9 cellular contexts compared by ENCODE assay signal in the genomic region with DNA sequence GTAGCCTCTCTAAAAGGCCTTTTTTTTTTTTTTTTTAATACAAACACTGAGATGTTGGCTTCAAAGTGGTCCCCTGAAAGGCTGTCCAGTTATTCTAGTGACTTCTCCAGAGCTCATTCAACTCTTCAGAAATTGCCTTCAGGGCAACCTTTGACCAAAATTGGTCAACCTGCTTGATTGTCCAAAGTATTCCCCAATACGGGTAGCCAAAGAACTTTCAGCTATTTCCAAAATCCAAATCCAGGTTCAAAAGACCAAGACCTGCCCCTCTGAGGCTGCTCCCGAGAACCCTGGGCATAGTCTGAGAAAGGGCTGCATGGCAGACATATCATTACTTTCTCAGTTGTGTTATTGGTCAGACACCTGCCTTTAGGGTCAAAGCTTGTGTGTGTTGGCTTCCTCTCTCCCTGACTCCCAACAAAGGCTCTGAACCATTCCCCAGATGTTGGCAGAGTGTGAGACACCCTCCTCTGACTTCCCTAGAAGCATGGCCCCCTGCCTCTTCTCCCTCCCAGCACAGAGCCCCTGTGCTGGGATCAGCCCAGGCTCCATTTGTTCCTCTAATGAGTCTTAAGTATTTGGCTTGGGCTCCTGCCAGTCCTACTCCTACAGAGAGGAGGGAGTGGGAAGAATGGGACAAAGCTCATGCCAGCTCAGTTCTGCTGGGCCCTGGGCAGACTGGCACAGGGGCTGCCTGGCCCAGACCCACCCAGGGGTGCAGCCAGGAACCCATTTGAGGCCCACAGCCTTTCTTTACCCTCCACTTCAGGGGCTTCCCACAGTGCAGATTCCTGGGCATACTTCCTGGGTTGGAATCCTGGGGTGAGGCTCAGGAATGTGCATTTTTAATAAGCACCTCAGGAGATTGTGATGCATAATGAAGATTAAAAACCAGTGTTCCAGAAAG. TPM values are rescaled to one million over a fixed set of nuclear protein-coding genes. Genes with fewer than 3 reads are reported as not detected.
DNase-seq lines count a peak whose midpoint lies in the region; ATAC-seq, FAIRE-seq and TF ChIP-seq lines count a peak whose summit lies in the region.
"Had no signal": no experiment of that assay in that cellular context is flagged by ENCODE, and none has a peak within 500 bp of the region (broad histone marks: within the 10 kb centered on the region; RNA-seq: fewer than 3 reads in every experiment).

No MANE protein-coding gene starts in this region.

- BruUV-seq in IMR-90 (replicated peaks; lab: Mats Ljungman, UMichigan): no TSS peak
- no TSS peak for BruUV-seq in mammary epithelial cell (replicated peaks; lab: Mats Ljungman, UMichigan)

- H3K4me1 Mint-ChIP-seq in stimulated activated naive B cell treated with anti-CD40 and anti-IgM and Interleukin-4, amounts not matched to agents 10 μg/mL and 1 μg/mL and 100 μg/mL, for 72 hours: no peaks in the 10 kb centered on the region
- H3K4me1 Mint-ChIP-seq in activated naive CD4-positive, alpha-beta T cell treated with anti-CD3 and anti-CD28 coated beads for 36 hours (ENCODE audit: low read depth): no peaks in the 10 kb centered on the region

- H3K18ac ChIP-seq in IMR-90 (ENCODE audit: low read depth, low read length) (no peak overlapping the region), mesenchymal stem cell (ENCODE audit: low read depth in 1 of 2, low read length in 2 of 2) (no peak overlapping the region)

- H3K9me1 ChIP-seq in IMR-90 (ENCODE audit: insufficient read depth, low read length): peaks cover 14% of the 10 kb centered on the region

- ATAC-seq in A549 (peak; percentile 5 to 40; a peak in 4 of 6 replicates), IMR-90 (ENCODE audit: low read depth) (peak; percentile 42)
- ATAC-seq in stimulated activated naive B cell treated with anti-CD40 and anti-IgM and Interleukin-4, amounts not matched to agents 10 μg/mL and 1 μg/mL and 100 μg/mL, for 72 hours (replicated peaks): no peak

- H3K4me1 ChIP-seq in A549 (no peaks in the 10 kb centered on the region), IMR-90 (ENCODE audit: control insufficient read depth, insufficient read depth, low read length) (peaks cover 18% of the 10 kb centered on the region), mammary epithelial cell (ENCODE audit: insufficient read depth, low read length) (peaks cover 52% of the 10 kb centered on the region), mesenchymal stem cell (ENCODE audit: control insufficient read depth, insufficient read depth, low read depth, low read length) (peaks cover 7% of the 10 kb centered on the region)

- H3K27me3 ChIP-seq in IMR-90 (ENCODE audit: control insufficient read depth, insufficient read depth, low read length): no peaks in the 10 kb centered on the region
- H3K27me3 ChIP-seq in mammary epithelial cell (ENCODE audit: insufficient read depth, low read length): no peaks in the 10 kb centered on the region
- H3K27me3 ChIP-seq in mesenchymal stem cell (ENCODE audit: control insufficient read depth in 1 of 2, insufficient read depth in 1 of 2, low read length in 2 of 2): no peaks in the 10 kb centered on the region

- H2BK15ac ChIP-seq in IMR-90 (ENCODE audit: low read depth, low read length) (no peak overlapping the region), mesenchymal stem cell (ENCODE audit: low read depth, poor library complexity, severe bottlenecking) (no peak overlapping the region)

- 93% methylated on average over 2 of the region's 2 CpGs for WGBS in A549 (ENCODE audit: missing lambda C conversion rate)
- WGBS in IMR-90 (ENCODE audit: extremely low coverage in 2 of 2, insufficient read length in 1 of 2), 2 experiments: no CpG with 5 or more reads among the region's 2 CpGs
- 18% methylated on average over 2 of the region's 2 CpGs for WGBS in mammary epithelial cell (ENCODE audit: low coverage, missing lambda C conversion rate)
- 100% methylated on average over 1 of the region's 2 CpGs for WGBS in mesenchymal stem cell

- H3K27me3 Mint-ChIP-seq in stimulated activated naive B cell treated with anti-CD40 and anti-IgM and Interleukin-4, amounts not matched to agents 10 μg/mL and 1 μg/mL and 100 μg/mL, for 72 hours: peaks cover 7 to 14% of the 10 kb centered on the region in 2 donors
- no peaks in the 10 kb centered on the region for H3K27me3 Mint-ChIP-seq in activated naive CD4-positive, alpha-beta T cell treated with anti-CD3 and anti-CD28 coated beads for 36 hours (ENCODE audit: low read depth)

- peak overlapping the region; percentile 35 for H2AK9ac ChIP-seq in IMR-90 (replicated peaks; ENCODE audit: low read depth, low read length, poor library complexity)

- no peak overlapping the region for H3K27ac Mint-ChIP-seq in stimulated activated naive B cell treated with anti-CD40 and anti-IgM and Interleukin-4, amounts not matched to agents 10 μg/mL and 1 μg/mL and 100 μg/mL, for 72 hours
- H3K27ac Mint-ChIP-seq in activated naive CD4-positive, alpha-beta T cell treated with anti-CD3 and anti-CD28 coated beads for 36 hours: no peak overlapping the region

- H2BK5ac ChIP-seq in IMR-90 (ENCODE audit: low read depth, low read length, poor library complexity, severe bottlenecking) (no peak overlapping the region), mesenchymal stem cell (ENCODE audit: low read depth, low read length, poor library complexity, severe bottlenecking) (no peak overlapping the region)

- H4K91ac ChIP-seq in IMR-90 (ENCODE audit: insufficient read depth, low read depth, low read length) (no peak overlapping the region; the same call in 1 of the 2 replicates), mesenchymal stem cell (ENCODE audit: low read length) (no peak overlapping the region)

- no peak overlapping the region for H3K9ac ChIP-seq in IMR-90 (ENCODE audit: low read depth, low read length)
- no peak overlapping the region for H3K9ac ChIP-seq in mammary epithelial cell (ENCODE audit: insufficient read depth, low read length)
- H3K9ac ChIP-seq in mesenchymal stem cell (ENCODE audit: low read length): no peak overlapping the region

- H3K4me3 ChIP-seq in A549: no peak overlapping the region
- no peak overlapping the region for H3K4me3 ChIP-seq in IMR-90 (ENCODE audit: insufficient read depth, low read depth, low read length)
- H3K4me3 ChIP-seq in mammary epithelial cell (replicated peaks in 1 of 3; ENCODE audit: insufficient read depth in 1 of 3, low read depth in 2 of 3, low read length in 3 of 3): no peak overlapping the region
- no peak overlapping the region for H3K4me3 ChIP-seq in mesenchymal stem cell (ENCODE audit: insufficient read depth in 1 of 2, low read depth in 1 of 2, low read length in 2 of 2)

- H3K36me3 ChIP-seq in IMR-90 (ENCODE audit: control insufficient read depth, insufficient read depth, low read length) (peaks cover 22% of the 10 kb centered on the region), mammary epithelial cell (ENCODE audit: insufficient read depth, low read length) (peaks cover 10% of the 10 kb centered on the region), mesenchymal stem cell (ENCODE audit: control insufficient read depth in 1 of 2, insufficient read depth in 2 of 2, low read depth in 1 of 2, low read length in 2 of 2) (peaks cover 25 to 39% of the 10 kb centered on the region in 2 experiments)

- no peak for TF ChIP-seq RAD21 in A549 (conservative IDR thresholded peaks at IDR 0.05 in 1 of 2, IDR thresholded peaks at IDR 0.05 in 1 of 2)
- TF ChIP-seq RAD21 in IMR-90 (IDR thresholded peaks at IDR 0.05; ENCODE audit: low read length): no peak

- H3K9me3 Mint-ChIP-seq in stimulated activated naive B cell treated with anti-CD40 and anti-IgM and Interleukin-4, amounts not matched to agents 10 μg/mL and 1 μg/mL and 100 μg/mL, for 72 hours: peaks cover 6 to 13% of the 10 kb centered on the region in 2 donors
- peaks cover 6% of the 10 kb centered on the region for H3K9me3 Mint-ChIP-seq in activated naive CD4-positive, alpha-beta T cell treated with anti-CD3 and anti-CD28 coated beads for 36 hours

- H3K79me2 ChIP-seq in mammary epithelial cell (ENCODE audit: insufficient read depth, low read length): no peaks in the 10 kb centered on the region

- no peak overlapping the region for H4K5ac ChIP-seq in IMR-90 (ENCODE audit: low read depth, low read length)

- H3K36me3 Mint-ChIP-seq in stimulated activated naive B cell treated with anti-CD40 and anti-IgM and Interleukin-4, amounts not matched to agents 10 μg/mL and 1 μg/mL and 100 μg/mL, for 72 hours: peaks cover 21 to 25% of the 10 kb centered on the region in 2 donors
- H3K36me3 Mint-ChIP-seq in activated naive CD4-positive, alpha-beta T cell treated with anti-CD3 and anti-CD28 coated beads for 36 hours (ENCODE audit: low read depth): peaks cover 10% of the 10 kb centered on the region

- H2BK12ac ChIP-seq in mesenchymal stem cell (ENCODE audit: low read length in 2 of 2): no peak overlapping the region

- no peak overlapping the region for H3K56ac ChIP-seq in IMR-90 (ENCODE audit: extremely low read depth, insufficient read depth, low read length)

- dilution Hi-C loops in IMR-90 (cut with HindIII; ENCODE audit: low sequenced_read_pairs, unreplicated experiment): no loop called here
- dilution Hi-C loops in mammary epithelial cell (cut with HindIII; ENCODE audit: low sequenced_read_pairs): no loop called here

- in situ Hi-C loops in IMR-90 (cut with MboI; ENCODE audit: low sequenced_read_pairs) (no loop called here), mammary epithelial cell (cut with MboI; ENCODE audit: low sequenced_read_pairs in 2 of 2) (no loop called here)

- H2BK120ac ChIP-seq in IMR-90 (ENCODE audit: low read depth, low read length): no peak overlapping the region
- H2BK120ac ChIP-seq in mesenchymal stem cell (ENCODE audit: low read depth, low read length): no peak overlapping the region

- no peak overlapping the region; the same call in 1 of the 2 replicates for H3K14ac ChIP-seq in IMR-90 (replicated peaks; ENCODE audit: low read depth, low read length)
- H3K14ac ChIP-seq in mesenchymal stem cell (ENCODE audit: low read length in 2 of 2): no peak overlapping the region

- intact Hi-C loops in IMR-90 (cut with micrococcal nuclease) (no loop called here), mammary epithelial cell (cut with micrococcal nuclease) (no loop called here)
- intact Hi-C loops in activated naive CD4-positive, alpha-beta T cell treated with anti-CD3 and anti-CD28 coated beads for 36 hours (cut with micrococcal nuclease): no loop called here

- POLR2A ChIA-PET in A549 (lab: Yijun Ruan, JAX) (interaction anchor here (1.5 kb wide), 1 partner anchor 17 kb away, joined by 3 read pairs; no protein-coding TSS in a partner anchor), IMR-90 (lab: Charles Lee; ENCODE audit: unreplicated experiment) (no interaction called here)

- DNase-seq in A549 (ENCODE audit: low read depth in 1 of 2, low spot score in 1 of 2): no peak
- DNase-seq in IMR-90: peak; percentile 52
- peak; percentile 53 for DNase-seq in mammary epithelial cell
- DNase-seq in mesenchymal stem cell: no peak
- no peak for DNase-seq in activated effector memory CD4-positive, alpha-beta T cell treated with Interleukin-2 at 50 U/mL for 16 hours
- no peak for DNase-seq in stimulated activated naive B cell treated with anti-CD40 and anti-IgM and Interleukin-4, amounts not matched to agents 10 μg/mL and 1 μg/mL and 100 μg/mL, for 72 hours
- DNase-seq in activated naive CD4-positive, alpha-beta T cell treated with anti-CD3 and anti-CD28 coated beads for 36 hours: no peak
- no peak for DNase-seq in H4 (ENCODE audit: low spot score)
- DNase-seq: activated naive CD4-positive, alpha-beta T cell treated with Interleukin-2 at 50 U/mL for 16 hours had no signal

- H4K8ac ChIP-seq in IMR-90 (ENCODE audit: low read depth in 2 of 2, low read length in 2 of 2) (no peak overlapping the region), mesenchymal stem cell (ENCODE audit: low read length) (no peak overlapping the region)

- CTCF ChIA-PET in A549 (lab: Yijun Ruan, JAX) (interaction anchor here (1.1 to 2.3 kb wide), 6 partner anchors 8 to 45 kb away, joined by 3 to 7 read pairs (median 6); no protein-coding TSS in a partner anchor), IMR-90 (lab: Yijun Ruan, JAX) (interaction anchor here (1.3 kb wide), 1 partner anchor 16 kb away, joined by 5 read pairs; no protein-coding TSS in a partner anchor), mammary epithelial cell (lab: Charles Lee; ENCODE audit: low non-redundant PET) (interaction anchor here (0.6 to 0.7 kb wide), 2 partner anchors 51 to 1764 kb away, joined by 3 to 6 read pairs; no protein-coding TSS in a partner anchor)
- CTCF ChIA-PET in activated naive CD4-positive, alpha-beta T cell treated with anti-CD3 and anti-CD28 coated beads for 36 hours (lab: Charles Lee): no interaction called here

- H3K27ac ChIP-seq in A549: no peak overlapping the region
- no peak overlapping the region for H3K27ac ChIP-seq in IMR-90 (ENCODE audit: insufficient read depth, low read length)
- H3K27ac ChIP-seq in mammary epithelial cell (ENCODE audit: insufficient read depth, low read depth, low read length): peak overlapping the region; percentile 47
- H3K27ac ChIP-seq in mesenchymal stem cell (ENCODE audit: low read length, poor library complexity, severe bottlenecking): peak overlapping the region; percentile 50

- peaks cover 7% of the 10 kb centered on the region for H3K9me3 ChIP-seq in A549
- H3K9me3 ChIP-seq in IMR-90 (ENCODE audit: control insufficient read depth, insufficient read depth, low read length): peaks cover 6% of the 10 kb centered on the region
- no peaks in the 10 kb centered on the region for H3K9me3 ChIP-seq in mammary epithelial cell (replicated peaks; ENCODE audit: insufficient read depth, low read length)
- H3K9me3 ChIP-seq in mesenchymal stem cell (ENCODE audit: control insufficient read depth, low read length): peaks cover 6% of the 10 kb centered on the region

- no peak for TF ChIP-seq CTCF in A549 (IDR thresholded peaks at IDR 0.05)
- TF ChIP-seq CTCF in IMR-90 (conservative IDR thresholded peaks at IDR 0.05; ENCODE audit: low read depth, low read length): no peak
- no peak for TF ChIP-seq CTCF in mammary epithelial cell (conservative IDR thresholded peaks at IDR 0.05 in 1 of 2, IDR thresholded peaks at IDR 0.05 in 1 of 2; ENCODE audit: extremely low read depth in 1 of 2, insufficient read depth in 1 of 2, low read depth in 1 of 2, low read length in 2 of 2)

- peak overlapping the region; percentile 45; the same call in 1 of the 2 replicates for H2AK5ac ChIP-seq in IMR-90 (ENCODE audit: low read depth, low read length)
- H2AK5ac ChIP-seq in mesenchymal stem cell (ENCODE audit: low read length, severe bottlenecking): no peak overlapping the region

- H3K79me1 ChIP-seq in IMR-90 (ENCODE audit: low read depth in 1 of 2, low read length in 2 of 2): no peaks in the 10 kb centered on the region
- H3K79me1 ChIP-seq in mesenchymal stem cell (replicated peaks; ENCODE audit: low read length, poor library complexity, severe bottlenecking): no peaks in the 10 kb centered on the region

- H2AFZ ChIP-seq in IMR-90 (replicated peaks; ENCODE audit: low read length, poor library complexity): no peak overlapping the region
- H2AFZ ChIP-seq in mammary epithelial cell (ENCODE audit: low read depth, low read length): no peak overlapping the region
- H2AFZ ChIP-seq in mesenchymal stem cell (ENCODE audit: low read depth, low read length): no peak overlapping the region

- H3K23ac ChIP-seq in IMR-90 (ENCODE audit: low read depth, low read length) (no peak overlapping the region), mesenchymal stem cell (ENCODE audit: low read length in 2 of 2) (no peak overlapping the region)

- no peak for TF ChIP-seq EP300 in A549 (IDR thresholded peaks at IDR 0.05)

- H4K20me1 ChIP-seq in IMR-90 (ENCODE audit: insufficient read depth, low read length): no peaks in the 10 kb centered on the region
- no peaks in the 10 kb centered on the region for H4K20me1 ChIP-seq in mammary epithelial cell (ENCODE audit: insufficient read depth, low read length)

- H3K4me3 Mint-ChIP-seq in stimulated activated naive B cell treated with anti-CD40 and anti-IgM and Interleukin-4, amounts not matched to agents 10 μg/mL and 1 μg/mL and 100 μg/mL, for 72 hours: no peak overlapping the region
- H3K4me3 Mint-ChIP-seq in activated naive CD4-positive, alpha-beta T cell treated with anti-CD3 and anti-CD28 coated beads for 36 hours: no peak overlapping the region

- peak overlapping the region; percentile 38; the same call in 1 of the 2 replicates for H3K4ac ChIP-seq in IMR-90 (ENCODE audit: low read depth, low read length)
- H3K4ac ChIP-seq in mesenchymal stem cell (ENCODE audit: low read depth in 1 of 2, low read length in 2 of 2): no peak overlapping the region

- TF ChIP-seq POLR2A in A549 (IDR thresholded peaks at IDR 0.05; ENCODE audit: low read length) (no peak), IMR-90 (IDR thresholded peaks at IDR 0.05; ENCODE audit: low read depth, low read length) (no peak)

- no peak for FAIRE-seq in A549 (lab: Jason Lieb, UNC)

- H3K4me2 ChIP-seq in A549 (no peak overlapping the region), IMR-90 (ENCODE audit: low read depth, low read length) (no peak overlapping the region), mammary epithelial cell (ENCODE audit: insufficient read depth, low read depth, low read length) (peak overlapping the region; percentile 5), mesenchymal stem cell (ENCODE audit: low read length, poor library complexity, severe bottlenecking) (no peak overlapping the region)

- no peak overlapping the region for H2BK20ac ChIP-seq in IMR-90 (ENCODE audit: low read depth, low read length)

RNA-seq across cellular contexts. Expression of a gene that starts 30.3 kb away (rescaled TPM):
- 35.0 and 36.5 TPM in 2 replicates for polyA plus RNA-seq in A549 (2011; rRNA removed)
- 23.5 and 25.3 TPM in 2 replicates for polyA plus RNA-seq in A549 (2012; cell fraction: cytosol; rRNA removed)
- 124 and 154 TPM in 2 replicates for polyA plus RNA-seq in A549 (2012; cell fraction: nucleus; rRNA removed)
- polyA plus RNA-seq in A549 (2017; fragmentation: RNase III; extraction: RNeasy Plus Mini Kit Qiagen cat#74134 plus additional on column Dnase treatment): 46.2 to 54.5 TPM (median 53.1 TPM) in 3 replicates
- 44.9 and 52.6 TPM in 2 replicates for polyA minus RNA-seq in A549 (2011; rRNA and poly(A)+ RNA removed)
- 28.6 and 31.7 TPM in 2 replicates for total RNA-seq in IMR-90 (2012; rRNA removed)
- 68.0 and 71.4 TPM in 2 replicates for polyA plus RNA-seq in IMR-90 (2012; rRNA removed)
- polyA plus RNA-seq in IMR-90 (2012; cell fraction: cytosol; rRNA removed): 42.9 and 47.7 TPM in 2 replicates
- 157 and 165 TPM in 2 replicates for polyA plus RNA-seq in IMR-90 (2012; cell fraction: nucleus; rRNA removed; ENCODE audit: low replicate concordance)
- total RNA-seq in mammary epithelial cell: 100 to 1,000 TPM; 195 to 208 TPM
- 84.3 TPM for polyA plus RNA-seq in mammary epithelial cell
- polyA minus RNA-seq in mammary epithelial cell: 309 TPM
- polyA plus RNA-seq in mesenchymal stem cell (2013, experiment 1 of 2): 141 TPM
- polyA plus RNA-seq in mesenchymal stem cell (2013, experiment 2 of 2): 142 TPM
- total RNA-seq in activated naive CD4-positive, alpha-beta T cell treated with anti-CD3 and anti-CD28 coated beads for 36 hours: 10 to 100 TPM; 14.1 to 14.7 TPM
- total RNA-seq in H4 (2014; rRNA removed; shearing (Covaris generic)): 12.6 and 18.2 TPM in 2 replicates

RNA-seq across cellular contexts. Expression of a gene that starts 41.2 kb away (rescaled TPM):
- polyA plus RNA-seq in A549 (2011; rRNA removed) (282 and 288 TPM in 2 replicates), A549 (2017; fragmentation: RNase III; extraction: RNeasy Plus Mini Kit Qiagen cat#74134 plus additional on column Dnase treatment) (323 to 357 TPM (median 335 TPM) in 3 replicates), IMR-90 (2012; rRNA removed) (101 and 106 TPM in 2 replicates), mammary epithelial cell (160 TPM)
- 209 and 269 TPM in 2 replicates for polyA plus RNA-seq in A549 (2012; cell fraction: cytosol; rRNA removed)
- polyA plus RNA-seq in A549 (2012; cell fraction: nucleus; rRNA removed): 245 and 266 TPM in 2 replicates
- polyA minus RNA-seq in A549 (2011; rRNA and poly(A)+ RNA removed): 314 and 342 TPM in 2 replicates
- total RNA-seq in IMR-90 (2012; rRNA removed) (144 and 146 TPM in 2 replicates), mammary epithelial cell (100 to 1,000 TPM in 1 of 2 donors, 10 to 100 TPM in 1; 53.0 to 127 TPM)
- 58.6 and 84.5 TPM in 2 replicates for polyA plus RNA-seq in IMR-90 (2012; cell fraction: cytosol; rRNA removed)
- polyA plus RNA-seq in IMR-90 (2012; cell fraction: nucleus; rRNA removed; ENCODE audit: low replicate concordance): 41.6 and 70.5 TPM in 2 replicates
- polyA minus RNA-seq in mammary epithelial cell: 291 TPM
- polyA plus RNA-seq in mesenchymal stem cell (2013, experiment 1 of 2): 79.2 TPM
- 75.1 TPM for polyA plus RNA-seq in mesenchymal stem cell (2013, experiment 2 of 2)
- 100 to 1,000 TPM; 304 to 322 TPM for total RNA-seq in activated naive CD4-positive, alpha-beta T cell treated with anti-CD3 and anti-CD28 coated beads for 36 hours
- total RNA-seq in H4 (2014; rRNA removed; shearing (Covaris generic)): 123 and 145 TPM in 2 replicates

RNA-seq across cellular contexts. Expression of a gene that starts 43.7 kb away (rescaled TPM):
- polyA plus RNA-seq in A549 (2011; rRNA removed) (0.36 and 0.37 TPM in 2 replicates), A549 (2017; fragmentation: RNase III; extraction: RNeasy Plus Mini Kit Qiagen cat#74134 plus additional on column Dnase treatment) (0.05 to 0.17 TPM in 2 of 3 replicates, not detected in the other), IMR-90 (2012; rRNA removed) (not detected in 2 replicates), mammary epithelial cell (not detected)
- 0.21 and 0.34 TPM in 2 replicates for polyA plus RNA-seq in A549 (2012; cell fraction: cytosol; rRNA removed)
- polyA plus RNA-seq in A549 (2012; cell fraction: nucleus; rRNA removed): 0.17 and 0.23 TPM in 2 replicates
- polyA minus RNA-seq in A549 (2011; rRNA and poly(A)+ RNA removed): 0.15 and 0.17 TPM in 2 replicates
- total RNA-seq in IMR-90 (2012; rRNA removed) (not detected in 2 replicates), mammary epithelial cell (not detected)
- not detected in 2 replicates for polyA plus RNA-seq in IMR-90 (2012; cell fraction: cytosol; rRNA removed)
- polyA plus RNA-seq in IMR-90 (2012; cell fraction: nucleus; rRNA removed; ENCODE audit: low replicate concordance): not detected in 2 replicates
- not detected for polyA minus RNA-seq in mammary epithelial cell
- not detected for polyA plus RNA-seq in mesenchymal stem cell (2013, experiment 1 of 2)
- not detected for polyA plus RNA-seq in mesenchymal stem cell (2013, experiment 2 of 2)
- total RNA-seq in activated naive CD4-positive, alpha-beta T cell treated with anti-CD3 and anti-CD28 coated beads for 36 hours: not detected
- total RNA-seq in H4 (2014; rRNA removed; shearing (Covaris generic)): not detected in 2 replicates

RNA-seq across cellular contexts. Expression of a gene that starts 57.4 kb away (rescaled TPM):
- polyA plus RNA-seq in A549 (2011; rRNA removed) (0.08 and 0.14 TPM in 2 replicates), A549 (2017; fragmentation: RNase III; extraction: RNeasy Plus Mini Kit Qiagen cat#74134 plus additional on column Dnase treatment) (0.08 to 0.09 TPM (median 0.08 TPM) in 3 replicates), IMR-90 (2012; rRNA removed) (not detected in 2 replicates), mammary epithelial cell (not detected)
- 0.05 and 0.10 TPM in 2 replicates for polyA plus RNA-seq in A549 (2012; cell fraction: cytosol; rRNA removed)
- polyA plus RNA-seq in A549 (2012; cell fraction: nucleus; rRNA removed): 0.65 and 0.80 TPM in 2 replicates
- 0.12 and 0.24 TPM in 2 replicates for polyA minus RNA-seq in A549 (2011; rRNA and poly(A)+ RNA removed)
- total RNA-seq in IMR-90 (2012; rRNA removed) (not detected in 2 replicates), mammary epithelial cell (not detected)
- polyA plus RNA-seq in IMR-90 (2012; cell fraction: cytosol; rRNA removed): 0.02 TPM in 1 of 2 replicates, not detected in the other
- polyA plus RNA-seq in IMR-90 (2012; cell fraction: nucleus; rRNA removed; ENCODE audit: low replicate concordance): 0.04 TPM in 1 of 2 replicates, not detected in the other
- not detected for polyA minus RNA-seq in mammary epithelial cell
- polyA plus RNA-seq in mesenchymal stem cell (2013, experiment 1 of 2): not detected
- not detected for polyA plus RNA-seq in mesenchymal stem cell (2013, experiment 2 of 2)
- not detected for total RNA-seq in activated naive CD4-positive, alpha-beta T cell treated with anti-CD3 and anti-CD28 coated beads for 36 hours
- 0.10 TPM in 1 of 2 replicates, not detected in the other for total RNA-seq in H4 (2014; rRNA removed; shearing (Covaris generic))

Comparison
In these comparisons a context has a peak if more than half of its experiments do, and no peak if none do; other contexts are left out.
1. ATAC-seq: peak in A549 (2 of 2) and IMR-90 (single experiment); none in stimulated activated naive B cell treated with anti-CD40 and anti-IgM and Interleukin-4, amounts not matched to agents 10 μg/mL and 1 μg/mL and 100 μg/mL, for 72 hours (0 of 2).
2. DNase-seq: peak in IMR-90 (single experiment) and mammary epithelial cell (single experiment); none in A549 (0 of 2), mesenchymal stem cell (single experiment), activated effector memory CD4-positive, alpha-beta T cell treated with Interleukin-2 at 50 U/mL for 16 hours (single experiment), stimulated activated naive B cell treated with anti-CD40 and anti-IgM and Interleukin-4, amounts not matched to agents 10 μg/mL and 1 μg/mL and 100 μg/mL, for 72 hours (single experiment), activated naive CD4-positive, alpha-beta T cell treated with anti-CD3 and anti-CD28 coated beads for 36 hours (single experiment) and H4 (single experiment).
3. H3K27ac ChIP-seq: peak in mammary epithelial cell (single experiment) and mesenchymal stem cell (single experiment); none in A549 (0 of 2) and IMR-90 (single experiment).